Comparison of ENCODE assay signal across 8 cellular contexts in the genomic region with DNA sequence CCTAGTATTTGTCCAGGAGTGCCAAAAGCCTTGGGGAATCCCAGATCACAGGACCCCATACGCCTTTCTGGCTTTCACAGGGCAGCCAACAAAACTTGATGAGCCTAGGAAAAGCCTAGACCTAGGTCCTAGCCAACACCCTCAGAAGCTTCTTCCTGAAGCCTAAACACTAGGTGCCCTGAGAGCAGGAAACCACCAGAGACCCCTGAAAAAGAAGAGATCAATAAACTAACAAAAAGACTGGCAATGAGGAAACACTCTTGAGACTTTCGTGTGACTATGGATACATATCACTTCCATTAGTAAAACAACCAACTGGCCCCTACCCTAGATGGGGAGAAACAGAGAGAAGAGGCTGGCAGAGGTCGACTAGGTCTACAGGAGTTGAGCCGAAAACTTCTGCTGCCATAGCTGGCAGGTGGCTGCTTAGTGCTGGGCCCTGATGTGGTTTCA. TPM values are rescaled to one million over a fixed set of nuclear protein-coding genes. Genes with fewer than 3 reads are reported as not detected.
DNase-seq lines count a peak whose midpoint lies in the region; ATAC-seq and TF ChIP-seq lines count a peak whose summit lies in the region.

No MANE protein-coding gene starts in this region.

- H3K9me3 ChIP-seq in left lung (no peaks in the 10 kb centered on the region), testis (no peaks in the 10 kb centered on the region)

- H3K36me3 Mint-ChIP-seq in activated T-cell treated with anti-CD3 and anti-CD28 coated beads, Interleukin-2, amount 50 U/mL, for 24 hours (ENCODE audit: low read depth): peaks cover 61% of the 10 kb centered on the region
- peaks cover 25% of the 10 kb centered on the region for H3K36me3 Mint-ChIP-seq in activated T-helper 1 cell treated with anti-CD3 and anti-CD28 coated beads, Interleukin-12 subunit alpha, Interleukin-12 subunit beta, Interleukin-2, Interleukin-4 antibody, amounts not matched to agents 30 ng/mL and 10 ng/mL and 1 ng/mL, durations not matched to agents 14 hours and 24 hours and 36 hours (ENCODE audit: low read depth)

- H3K27me3 Mint-ChIP-seq in activated T-cell treated with anti-CD3 and anti-CD28 coated beads, Interleukin-2, amount 50 U/mL, for 24 hours: no peaks in the 10 kb centered on the region
- H3K27me3 Mint-ChIP-seq in activated T-helper 1 cell treated with anti-CD3 and anti-CD28 coated beads, Interleukin-12 subunit alpha, Interleukin-12 subunit beta, Interleukin-2, Interleukin-4 antibody, amounts not matched to agents 30 ng/mL and 10 ng/mL and 1 ng/mL, durations not matched to agents 14 hours and 24 hours and 36 hours (ENCODE audit: insufficient read depth): no peaks in the 10 kb centered on the region

- peak overlapping the region; percentile 86 for H3K4me3 Mint-ChIP-seq in activated T-cell treated with anti-CD3 and anti-CD28 coated beads, Interleukin-2, amount 50 U/mL, for 24 hours
- H3K4me3 Mint-ChIP-seq in activated T-helper 1 cell treated with anti-CD3 and anti-CD28 coated beads, Interleukin-12 subunit alpha, Interleukin-12 subunit beta, Interleukin-2, Interleukin-4 antibody, amounts not matched to agents 30 ng/mL and 10 ng/mL and 1 ng/mL, durations not matched to agents 14 hours and 24 hours and 36 hours: peak overlapping the region; percentile 97

- no peak for ATAC-seq in left lung

- H3K36me3 ChIP-seq in left lung (peaks cover 0 to 29% of the 10 kb centered on the region in 2 donors), testis (ENCODE audit: low read depth, missing control alignments) (no peaks in the 10 kb centered on the region)

- peak overlapping the region; percentile 93 for H3K27ac Mint-ChIP-seq in activated T-cell treated with anti-CD3 and anti-CD28 coated beads, Interleukin-2, amount 50 U/mL, for 24 hours
- H3K27ac Mint-ChIP-seq in activated T-helper 1 cell treated with anti-CD3 and anti-CD28 coated beads, Interleukin-12 subunit alpha, Interleukin-12 subunit beta, Interleukin-2, Interleukin-4 antibody, amounts not matched to agents 30 ng/mL and 10 ng/mL and 1 ng/mL, durations not matched to agents 14 hours and 24 hours and 36 hours: peak overlapping the region; percentile 92

- H3K4me1 ChIP-seq in left lung: peaks cover 28 to 67% of the 10 kb centered on the region in 2 donors
- peaks cover 18% of the 10 kb centered on the region for H3K4me1 ChIP-seq in testis

- TF ChIP-seq CTCF in left lung (IDR thresholded peaks at IDR 0.05): no peak
- no peak for TF ChIP-seq CTCF in testis (IDR thresholded peaks at IDR 0.05)

- 30 to 47% methylated on average over 4 of the region's 4 CpGs for WGBS in testis, 2 donors

- H3K9me3 Mint-ChIP-seq in activated T-cell treated with anti-CD3 and anti-CD28 coated beads, Interleukin-2, amount 50 U/mL, for 24 hours: no peaks in the 10 kb centered on the region
- no peaks in the 10 kb centered on the region for H3K9me3 Mint-ChIP-seq in activated T-helper 1 cell treated with anti-CD3 and anti-CD28 coated beads, Interleukin-12 subunit alpha, Interleukin-12 subunit beta, Interleukin-2, Interleukin-4 antibody, amounts not matched to agents 30 ng/mL and 10 ng/mL and 1 ng/mL, durations not matched to agents 14 hours and 24 hours and 36 hours

- intact Hi-C loops in activated T-helper 1 cell treated with anti-CD3 and anti-CD28 coated beads, Interleukin-12 subunit alpha, Interleukin-12 subunit beta, Interleukin-2, Interleukin-4 antibody, amounts not matched to agents 30 ng/mL and 10 ng/mL and 1 ng/mL, durations not matched to agents 14 hours and 24 hours and 36 hours (cut with micrococcal nuclease): loop anchor here (1.0 to 5.0 kb wide), 5 partner anchors 23 to 464 kb away; partner anchors contain the start of genes CASC3 and CDK12
- intact Hi-C loops in left lung (cut with DNase I) (no loop called here), testis (cut with DNase I; ENCODE audit: low total_unique reads) (no loop called here)

- no peak for DNase-seq in activated T-cell treated with anti-CD3 and anti-CD28 coated beads, Interleukin-2, amount 50 U/mL, for 24 hours
- no peak for DNase-seq in activated T-cell treated with anti-CD3 and anti-CD28 coated beads for 4 hours
- DNase-seq in activated T-helper 1 cell treated with anti-CD3 and anti-CD28 coated beads, Interleukin-12 subunit alpha, Interleukin-12 subunit beta, Interleukin-2, Interleukin-4 antibody, amounts not matched to agents 30 ng/mL and 10 ng/mL and 1 ng/mL, durations not matched to agents 14 hours and 24 hours and 36 hours (ENCODE audit: low spot score): no peak
- no peak for DNase-seq in left lung
- DNase-seq in testis: no peak
- DNase-seq in RPMI8226: no peak
- DNase-seq in amniotic stem cell (lab: John Stamatoyannopoulos, UW): no peak
- no peak for DNase-seq in NCI-H2081 treated with DMSO at 0.1 percent for 48 hours (lab: John Stamatoyannopoulos, UW)

- H3K4me1 Mint-ChIP-seq in activated T-cell treated with anti-CD3 and anti-CD28 coated beads, Interleukin-2, amount 50 U/mL, for 24 hours (ENCODE audit: low read depth): peaks cover 74% of the 10 kb centered on the region
- H3K4me1 Mint-ChIP-seq in activated T-helper 1 cell treated with anti-CD3 and anti-CD28 coated beads, Interleukin-12 subunit alpha, Interleukin-12 subunit beta, Interleukin-2, Interleukin-4 antibody, amounts not matched to agents 30 ng/mL and 10 ng/mL and 1 ng/mL, durations not matched to agents 14 hours and 24 hours and 36 hours (ENCODE audit: low read depth): peaks cover 71% of the 10 kb centered on the region

- H3K4me3 ChIP-seq in left lung (peak overlapping the region; percentile 79 to 84), testis (peak overlapping the region; percentile 88 to 89)

- H3K27ac ChIP-seq in left lung (peak overlapping the region; percentile 83 to 88), testis (no peak overlapping the region)

- H3K27me3 ChIP-seq in left lung: no peaks in the 10 kb centered on the region
- no peaks in the 10 kb centered on the region for H3K27me3 ChIP-seq in testis

- no peak for TF ChIP-seq POLR2A in testis (IDR thresholded peaks at IDR 0.05)

RNA-seq across cellular contexts. Expression of gene ORMDL3, which starts 1.2 kb away (rescaled TPM):
- total RNA-seq in activated T-helper 1 cell treated with anti-CD3 and anti-CD28 coated beads, Interleukin-12 subunit alpha, Interleukin-12 subunit beta, Interleukin-2, Interleukin-4 antibody, amounts not matched to agents 30 ng/mL and 10 ng/mL and 1 ng/mL, durations not matched to agents 14 hours and 24 hours and 36 hours: 70.8 and 77.4 TPM in 2 replicates
- total RNA-seq in left lung: 100 to 1,000 TPM in 1 of 2 donors, 10 to 100 TPM in 1; 47.6 to 107 TPM
- 10 to 100 TPM; 79.0 to 99.7 TPM for total RNA-seq in testis
- 77.6 TPM for polyA plus RNA-seq in testis (ENCODE audit: insufficient read depth, low read depth, low replicate concordance)

RNA-seq across cellular contexts. Expression of gene LRRC3C, which starts 1.4 kb away (rescaled TPM):
- not detected in 2 replicates for total RNA-seq in activated T-helper 1 cell treated with anti-CD3 and anti-CD28 coated beads, Interleukin-12 subunit alpha, Interleukin-12 subunit beta, Interleukin-2, Interleukin-4 antibody, amounts not matched to agents 30 ng/mL and 10 ng/mL and 1 ng/mL, durations not matched to agents 14 hours and 24 hours and 36 hours
- total RNA-seq in left lung (not detected), testis (under 1 TPM in 1 of 2 donors, not detected in 1; 0.47 TPM)
- 0.78 TPM for polyA plus RNA-seq in testis (ENCODE audit: insufficient read depth, low read depth, low replicate concordance)

RNA-seq across cellular contexts. Expression of gene GSDMB, which starts 7.7 kb away (rescaled TPM):
- total RNA-seq in activated T-helper 1 cell treated with anti-CD3 and anti-CD28 coated beads, Interleukin-12 subunit alpha, Interleukin-12 subunit beta, Interleukin-2, Interleukin-4 antibody, amounts not matched to agents 30 ng/mL and 10 ng/mL and 1 ng/mL, durations not matched to agents 14 hours and 24 hours and 36 hours: 23.8 and 27.4 TPM in 2 replicates
- total RNA-seq in left lung: 10 to 100 TPM in 1 of 2 donors, 1 to 10 TPM in 1; 9.2 to 16.7 TPM
- 10 to 100 TPM; 14.2 to 21.7 TPM for total RNA-seq in testis
- 7.8 TPM for polyA plus RNA-seq in testis (ENCODE audit: insufficient read depth, low read depth, low replicate concordance)

RNA-seq across cellular contexts. Expression of gene GSDMA, which starts 36.6 kb away (rescaled TPM):
- 0.42 and 0.73 TPM in 2 replicates for total RNA-seq in activated T-helper 1 cell treated with anti-CD3 and anti-CD28 coated beads, Interleukin-12 subunit alpha, Interleukin-12 subunit beta, Interleukin-2, Interleukin-4 antibody, amounts not matched to agents 30 ng/mL and 10 ng/mL and 1 ng/mL, durations not matched to agents 14 hours and 24 hours and 36 hours
- under 1 TPM in 1 of 2 donors, not detected in 1; 0.76 TPM for total RNA-seq in left lung
- total RNA-seq in testis: under 1 TPM in 1 of 2 donors, not detected in 1; 0.37 TPM
- 0.34 TPM for polyA plus RNA-seq in testis (ENCODE audit: insufficient read depth, low read depth, low replicate concordance)

RNA-seq across cellular contexts. Expression of gene PSMD3, which starts 54.4 kb away (rescaled TPM):
- total RNA-seq in activated T-helper 1 cell treated with anti-CD3 and anti-CD28 coated beads, Interleukin-12 subunit alpha, Interleukin-12 subunit beta, Interleukin-2, Interleukin-4 antibody, amounts not matched to agents 30 ng/mL and 10 ng/mL and 1 ng/mL, durations not matched to agents 14 hours and 24 hours and 36 hours: 191 and 201 TPM in 2 replicates
- total RNA-seq in left lung: 100 to 1,000 TPM in 1 of 2 donors, 10 to 100 TPM in 1; 72.8 to 117 TPM
- total RNA-seq in testis: 100 to 1,000 TPM; 112 to 129 TPM
- polyA plus RNA-seq in testis (ENCODE audit: insufficient read depth, low read depth, low replicate concordance): 128 TPM

Comparison
In these comparisons a context has a peak if more than half of its experiments do, and no peak if none do; other contexts are left out.
1. H3K27ac ChIP-seq: peak in left lung (2 of 2); none in testis (0 of 2).